In genomic region chr21:40278345-40278744, GRCh38 we compare ENCODE assay signal across 1 cellular context.
TF ChIP-seq lines count a peak whose summit lies in the region.

No MANE protein-coding gene starts in this region.

TF ChIP-seq in H1, 55 proteins besides CTCF, POLR2A, EP300 and RAD21:
- no peak for TF ChIP-seq CHD7 (IDR thresholded peaks at IDR 0.05; ENCODE audit: insufficient replicate concordance, low read length)
- no peak for TF ChIP-seq NRF1 (IDR thresholded peaks at IDR 0.05; ENCODE audit: low read depth, low read length)
- TF ChIP-seq CREB1 (IDR thresholded peaks at IDR 0.05): no peak
- TF ChIP-seq JUN (IDR thresholded peaks at IDR 0.05; ENCODE audit: low read depth, low read length): no peak
- no peak for TF ChIP-seq CBX8 (IDR thresholded peaks at IDR 0.05; ENCODE audit: borderline replicate concordance, low read depth, low read length)
- TF ChIP-seq RNF2 (IDR thresholded peaks at IDR 0.05; ENCODE audit: borderline replicate concordance, low read depth, low read length, missing control alignments, poor library complexity, severe bottlenecking): no peak
- TF ChIP-seq CHD1 (IDR thresholded peaks at IDR 0.05; ENCODE audit: low read depth, low read length): no peak
- no peak for TF ChIP-seq POLR2AphosphoS5 (IDR thresholded peaks at IDR 0.05; ENCODE audit: low read depth, low read length)
TF ChIP-seq in H1: peak in this region for 0.
